8 cellular contexts compared by ENCODE assay signal in genomic region chrX:119791437-119792231, GRCh38. TPM values are rescaled to one million over a fixed set of nuclear protein-coding genes. Genes with fewer than 3 reads are reported as not detected.
A peak's percentile ranks its signal among the peaks of the same experiment; 100 is the strongest.
DNase-seq lines count a peak whose midpoint lies in the region; ATAC-seq, FAIRE-seq and TF ChIP-seq lines count a peak whose summit lies in the region.

Gene RPL39 (minus strand): TSS chrX:119791630. CDS start chrX:119791576, 54 bp downstream.

- CTCF ChIA-PET in activated naive CD4-positive, alpha-beta T cell treated with anti-CD3 and anti-CD28 coated beads for 36 hours (lab: Charles Lee) = interaction anchor here (1.4 to 1.9 kb wide), 3 partner anchors 61 to 96 kb away, joined by 3 to 4 read pairs (median 3); partner anchors contain the start of gene UPF3B

- H3K9me3 Mint-ChIP-seq in activated naive CD4-positive, alpha-beta T cell treated with anti-CD3 and anti-CD28 coated beads for 36 hours = no peaks in the 10 kb centered on the region

- intact Hi-C loops in activated naive CD4-positive, alpha-beta T cell treated with anti-CD3 and anti-CD28 coated beads for 36 hours (cut with micrococcal nuclease) = loop anchor here (1.0 to 5.0 kb wide), 12 partner anchors 30 to 323 kb away; partner anchors contain the start of genes NDUFA1, NKAP, NKRF and RNF113A

- H3K4me3 Mint-ChIP-seq in activated naive CD4-positive, alpha-beta T cell treated with anti-CD3 and anti-CD28 coated beads for 36 hours = peak within 1 kb of the TSS; percentile 86

- H3K36me3 Mint-ChIP-seq in activated naive CD4-positive, alpha-beta T cell treated with anti-CD3 and anti-CD28 coated beads for 36 hours (ENCODE audit: low read depth) = peaks cover 42% of the 10 kb centered on the region

- no peak for TF ChIP-seq CTCF in GM06990 (IDR thresholded peaks at IDR 0.05; ENCODE audit: insufficient read depth, low read length, poor library complexity, severe bottlenecking)
- no peak for TF ChIP-seq CTCF in NB4 (IDR thresholded peaks at IDR 0.05; ENCODE audit: low read depth, low read length)
- TF ChIP-seq CTCF in neutrophil (IDR thresholded peaks at IDR 0.05) = peak; percentile 35

- TF ChIP-seq POLR2A in NB4 (IDR thresholded peaks at IDR 0.05; ENCODE audit: extremely low read depth, insufficient read length) = peak; percentile 92

- peaks cover 29% of the 10 kb centered on the region for H3K4me1 Mint-ChIP-seq in activated naive CD4-positive, alpha-beta T cell treated with anti-CD3 and anti-CD28 coated beads for 36 hours (ENCODE audit: low read depth)

- DNase-seq in GM06990 (ENCODE audit: extremely low read depth, insufficient read length) (peak; percentile 86), NB4 (ENCODE audit: low read depth) (peak; percentile 94), SK-N-DZ (ENCODE audit: low spot score) (peak; percentile 93), frontal cortex (ENCODE audit: low spot score in 2 of 2) (peak; percentile 40 to 56), substantia nigra (lab: John Stamatoyannopoulos, UW) (peak; percentile 16 to 87 (median 69))
- peak; percentile 82 for DNase-seq in activated naive CD4-positive, alpha-beta T cell treated with anti-CD3 and anti-CD28 coated beads for 36 hours

- peaks cover 14 to 27% of the 10 kb centered on the region in 2 experiments for H3K4me1 ChIP-seq in neutrophil (ENCODE audit: control insufficient read depth in 1 of 2, insufficient read depth in 1 of 2, low read depth in 1 of 2, low read length in 1 of 2)

- ATAC-seq in HG02571 (IDR thresholded peaks at IDR 0.05; ENCODE audit: unreplicated experiment) = peak; percentile 88

- peak within 1 kb of the TSS; percentile 95 for H3K27ac Mint-ChIP-seq in activated naive CD4-positive, alpha-beta T cell treated with anti-CD3 and anti-CD28 coated beads for 36 hours

- FAIRE-seq in frontal cortex (lab: Jason Lieb, UNC) = no peak

- no peaks in the 10 kb centered on the region for H3K27me3 Mint-ChIP-seq in activated naive CD4-positive, alpha-beta T cell treated with anti-CD3 and anti-CD28 coated beads for 36 hours (ENCODE audit: low read depth)

- H3K4me3 ChIP-seq in GM06990 (replicated peaks; ENCODE audit: low read depth, low read length) = peak within 1 kb of the TSS; percentile 79
- peak within 1 kb of the TSS; percentile 94 for H3K4me3 ChIP-seq in NB4 (ENCODE audit: low read depth, low read length)
- H3K4me3 ChIP-seq in neutrophil (ENCODE audit: low read depth in 1 of 2, low read length in 1 of 2) = peak within 1 kb of the TSS; percentile 76 to 78

- H3K27me3 ChIP-seq in GM06990 (replicated peaks; ENCODE audit: control insufficient read depth, insufficient read depth, low read length) (no peaks in the 10 kb centered on the region), neutrophil (no peaks in the 10 kb centered on the region)

- H3K9me3 ChIP-seq in neutrophil = no peaks in the 10 kb centered on the region

- peak within 1 kb of the TSS; percentile 93 for H3K27ac ChIP-seq in neutrophil
- peak within 1 kb of the TSS; percentile 93 for H3K27ac ChIP-seq in substantia nigra (ENCODE audit: low read depth, low read length, poor library complexity, severe bottlenecking)

- H3K36me3 ChIP-seq in GM06990 (ENCODE audit: control insufficient read depth, insufficient read depth, low read length) (no peaks in the 10 kb centered on the region; the same call in 1 of the 2 replicates), neutrophil (no peaks in the 10 kb centered on the region)

RNA-seq across cellular contexts. Expression of gene RPL39, which starts in this region (rescaled TPM):
- polyA plus RNA-seq in SK-N-DZ (2014; cell fraction: cytosol; rRNA removed) = 10,754 and 11,044 TPM in 2 replicates
- 3,800 and 18,720 TPM in 2 replicates for polyA plus RNA-seq in SK-N-DZ (2014; cell fraction: nucleus; rRNA removed)
- 1,000 to 10,000 TPM; 3,049 to 3,109 TPM for total RNA-seq in activated naive CD4-positive, alpha-beta T cell treated with anti-CD3 and anti-CD28 coated beads for 36 hours
- total RNA-seq in frontal cortex = 3,561 TPM

Comparison
In these comparisons a context has a peak if more than half of its experiments do, and no peak if none do; other contexts are left out.
1. Peak in every context shown above with its lines: DNase-seq, ATAC-seq, H3K4me3 ChIP-seq and H3K27ac ChIP-seq.